ENCODE assay signal across 8 cellular contexts in genomic region chr2:6866239-6866745, GRCh38. TPM values are rescaled to one million over a fixed set of nuclear protein-coding genes. Genes with fewer than 3 reads are reported as not detected.
A peak's percentile ranks its signal among the peaks of the same experiment; 100 is the strongest.
DNase-seq lines count a peak whose midpoint lies in the region; ATAC-seq and TF ChIP-seq lines count a peak whose summit lies in the region.

No MANE protein-coding gene starts in this region.

- no peaks in the 10 kb centered on the region for H4K20me1 ChIP-seq in DOHH2 (ENCODE audit: control insufficient read depth, insufficient read depth, low read depth, low read length)

- peaks cover 5% of the 10 kb centered on the region; the same call in 1 of the 2 replicates for H3F3A ChIP-seq in DOHH2 (ENCODE audit: control insufficient read depth, insufficient read depth)

- H3K79me2 ChIP-seq in DOHH2 (ENCODE audit: control insufficient read depth, low read length), result no peaks in the 10 kb centered on the region

- peak overlapping the region; percentile 86 for H3K4me2 ChIP-seq in DOHH2 (ENCODE audit: low read length)

- no peaks in the 10 kb centered on the region for H3K36me3 ChIP-seq in DOHH2 (ENCODE audit: control insufficient read depth, low read length)
- no peaks in the 10 kb centered on the region for H3K36me3 ChIP-seq in brain microvascular endothelial cell (replicated peaks)
- H3K36me3 ChIP-seq in kidney epithelial cell (ENCODE audit: control insufficient read depth, insufficient read depth, low read length), result no peaks in the 10 kb centered on the region

- no peaks in the 10 kb centered on the region for H3K9me3 ChIP-seq in DOHH2 (ENCODE audit: control insufficient read depth, insufficient read depth, low read length)

- peak; percentile 40 for ATAC-seq in GM19467 (IDR thresholded peaks at IDR 0.05; ENCODE audit: unreplicated experiment)

- H3K4me3 ChIP-seq in DOHH2 (ENCODE audit: low read length), result peak overlapping the region; percentile 81
- H3K4me3 ChIP-seq in brain microvascular endothelial cell (ENCODE audit: low read depth, low read length), result peak overlapping the region; percentile 64
- H3K4me3 ChIP-seq in kidney epithelial cell (ENCODE audit: low read depth, low read length), result peak overlapping the region; percentile 60

- DNase-seq in HT-29 (ENCODE audit: low spot score), result peak; percentile 54
- peak; percentile 48 for DNase-seq in RPMI7951 (ENCODE audit: low read depth)
- DNase-seq in brain microvascular endothelial cell, result no peak
- no peak for DNase-seq in kidney epithelial cell (ENCODE audit: low read depth)
- peak; percentile 14 to 58 for DNase-seq in stimulated activated CD4-positive, alpha-beta T cell treated with anti-CD3 and anti-CD28 coated beads, Interleukin-4, amount 100 ng/mL, for 4 hours
- DNase-seq in T1000 (lab: John Stamatoyannopoulos, UW), result no peak

- no peak overlapping the region for H3K27ac ChIP-seq in DOHH2 (ENCODE audit: low read depth, low read length)
- H3K27ac ChIP-seq in brain microvascular endothelial cell, result no peak overlapping the region

- peaks cover 17% of the 10 kb centered on the region for H3K4me1 ChIP-seq in DOHH2 (ENCODE audit: control insufficient read depth, low read length)

- TF ChIP-seq CTCF in DOHH2 (IDR thresholded peaks at IDR 0.05; ENCODE audit: low read depth, low read length, poor library complexity, severe bottlenecking), result peak; percentile 71
- peak; percentile 76 for TF ChIP-seq CTCF in brain microvascular endothelial cell (IDR thresholded peaks at IDR 0.05; ENCODE audit: low read depth, low read length, missing control alignments)
- peak; percentile 70 for TF ChIP-seq CTCF in kidney epithelial cell (IDR thresholded peaks at IDR 0.05; ENCODE audit: insufficient read depth, low read length, poor library complexity, severe bottlenecking)

- in situ Hi-C loops in brain microvascular endothelial cell (cut with HindIII; ENCODE audit: low pct_ligation_motif_present, low sequenced_read_pairs), result no loop called here

- 0 out of 2 replicates have a peak, but pooled peaks cover 2% of the 10 kb centered on the region for H3K27me3 ChIP-seq in DOHH2 (ENCODE audit: control insufficient read depth, low read length)
- H3K27me3 ChIP-seq in brain microvascular endothelial cell (replicated peaks), result no peaks in the 10 kb centered on the region
- H3K27me3 ChIP-seq in kidney epithelial cell (ENCODE audit: control insufficient read depth, insufficient read depth, low read length), result no peaks in the 10 kb centered on the region

- no peaks in the 10 kb centered on the region for H3K9me2 ChIP-seq in DOHH2 (replicated peaks; ENCODE audit: control insufficient read depth, low read length)

RNA-seq across cellular contexts. Expression of gene CMPK2, which starts 0.6 kb away (rescaled TPM):
- 5.5 and 16.5 TPM in 2 replicates for total RNA-seq in HT-29 (2014; rRNA removed; shearing (Covaris generic))
- total RNA-seq in RPMI7951 (2014; rRNA removed; shearing (Covaris generic)), result 3.7 and 4.4 TPM in 2 replicates
- 9.0 and 9.8 TPM in 2 replicates for total RNA-seq in kidney epithelial cell

RNA-seq across cellular contexts. Expression of gene RSAD2, which starts 11.3 kb away (rescaled TPM):
- total RNA-seq in HT-29 (2014; rRNA removed; shearing (Covaris generic)), result 0.78 and 1.6 TPM in 2 replicates
- 1.3 and 3.6 TPM in 2 replicates for total RNA-seq in RPMI7951 (2014; rRNA removed; shearing (Covaris generic))
- total RNA-seq in kidney epithelial cell, result 3.6 and 4.9 TPM in 2 replicates

RNA-seq across cellular contexts. Expression of gene RNF144A, which starts 50.9 kb away (rescaled TPM):
- 0.10 and 2.0 TPM in 2 replicates for total RNA-seq in HT-29 (2014; rRNA removed; shearing (Covaris generic))
- total RNA-seq in RPMI7951 (2014; rRNA removed; shearing (Covaris generic)), result 9.5 and 12.4 TPM in 2 replicates
- total RNA-seq in kidney epithelial cell, result 23.5 and 32.7 TPM in 2 replicates

Comparison
In these comparisons a context has a peak if more than half of its experiments do, and no peak if none do; other contexts are left out.
1. DNase-seq: peak in HT-29 (single experiment), RPMI7951 (single experiment) and stimulated activated CD4-positive, alpha-beta T cell treated with anti-CD3 and anti-CD28 coated beads, Interleukin-4, amount 100 ng/mL, for 4 hours (2 of 2); none in brain microvascular endothelial cell (single experiment), kidney epithelial cell (single experiment) and T1000 (single experiment).
2. Peak in every context shown above with its lines, with median percentiles within 50 percentile points of each other: H3K4me3 ChIP-seq and CTCF ChIP-seq.